In genomic region chr1:202034149-202034682, GRCh38 we compare ENCODE assay signal across 12 cellular contexts. TPM values are rescaled to one million over a fixed set of nuclear protein-coding genes. Genes with fewer than 3 reads are reported as not detected.
DNase-seq lines count a peak whose midpoint lies in the region; ATAC-seq and TF ChIP-seq lines count a peak whose summit lies in the region.
"Had no signal": no experiment of that assay in that cellular context is flagged by ENCODE, and none has a peak within 500 bp of the region (broad histone marks: within the 10 kb centered on the region; RNA-seq: fewer than 3 reads in every experiment).

No MANE protein-coding gene starts in this region.

- TF ChIP-seq POLR2A in tibial nerve (IDR thresholded peaks at IDR 0.05) (no peak), lower leg skin (IDR thresholded peaks at IDR 0.05) (no peak)

- no peak overlapping the region for H3K4me3 ChIP-seq in KMS-11 (IDR thresholded peaks at IDR 0.05; ENCODE audit: insufficient read depth, low read depth, low read length)
- peak overlapping the region; percentile 9 to 24 for H3K4me3 ChIP-seq in duodenal mucosa (ENCODE audit: low read depth in 1 of 2, low read length in 2 of 2)
- peak overlapping the region; percentile 40 to 60 for H3K4me3 ChIP-seq in mucosa of rectum (ENCODE audit: low read length in 2 of 2)
- H3K4me3 ChIP-seq in tibial nerve = no peak overlapping the region
- H3K4me3 ChIP-seq in lower leg skin (ENCODE audit: low read depth, poor library complexity, severe bottlenecking) = no peak overlapping the region
- H3K4me3 ChIP-seq: left ventricle myocardium inferior, SJCRH30 had no signal

- no peaks in the 10 kb centered on the region for H3K9me3 ChIP-seq in duodenal mucosa (ENCODE audit: control insufficient read depth in 1 of 2, low read length in 2 of 2)
- H3K9me3 ChIP-seq in mucosa of rectum (ENCODE audit: control insufficient read depth in 2 of 2, low read length in 2 of 2) = no peaks in the 10 kb centered on the region
- H3K9me3 ChIP-seq in tibial nerve = no peaks in the 10 kb centered on the region
- H3K9me3 ChIP-seq: left ventricle myocardium inferior, SJCRH30 had no signal

- DNase-seq in tibial nerve (ENCODE audit: low spot score in 2 of 2) (no peak), lower leg skin (ENCODE audit: low spot score in 2 of 2) (no peak), KG1 (lab: John Stamatoyannopoulos, UW) (no peak)
- DNase-seq: Karpas-422; stimulated activated naive CD4-positive, alpha-beta T cell treated with Interleukin-2 at 50 U/mL for 16 hours had no signal

- H3K4me1 ChIP-seq in KMS-11 (ENCODE audit: low read depth, poor library complexity, severe bottlenecking) (peaks cover 94% of the 10 kb centered on the region), duodenal mucosa (ENCODE audit: control insufficient read depth in 1 of 2, insufficient read depth in 2 of 2, low read length in 2 of 2) (peaks cover 5 to 27% of the 10 kb centered on the region in 2 donors), mucosa of rectum (ENCODE audit: control insufficient read depth in 2 of 2, insufficient read depth in 2 of 2, low read length in 2 of 2) (peaks cover 4 to 25% of the 10 kb centered on the region in 2 donors), tibial nerve (peaks cover 0 to 19% (median 10%) of the 10 kb centered on the region in 4 donors)

- no peak for TF ChIP-seq EP300 in tibial nerve (IDR thresholded peaks at IDR 0.05)

- H3K27me3 ChIP-seq in KMS-11 (ENCODE audit: insufficient read depth, low read depth) = no peaks in the 10 kb centered on the region
- H3K27me3 ChIP-seq in duodenal mucosa (ENCODE audit: control insufficient read depth in 1 of 2, insufficient read depth in 2 of 2, low read length in 2 of 2) = no peaks in the 10 kb centered on the region
- no peaks in the 10 kb centered on the region for H3K27me3 ChIP-seq in mucosa of rectum (ENCODE audit: control insufficient read depth in 2 of 2, insufficient read depth in 2 of 2, low read length in 2 of 2)
- H3K27me3 ChIP-seq in tibial nerve = no peaks in the 10 kb centered on the region
- H3K27me3 ChIP-seq: SJCRH30 had no signal

- H4K20me1 ChIP-seq in KMS-11 (ENCODE audit: insufficient read depth) = no peaks in the 10 kb centered on the region

- H3K27ac ChIP-seq in KMS-11 (peak overlapping the region; percentile 57), duodenal mucosa (ENCODE audit: low read depth, low read length) (peak overlapping the region; percentile 89), mucosa of rectum (ENCODE audit: low read depth in 2 of 2, low read length in 2 of 2) (peak overlapping the region; percentile 93 to 96), tibial nerve (peak overlapping the region in 3 of 4 donors; percentile 77 to 79 (median 78))
- H3K27ac ChIP-seq: left ventricle myocardium inferior, SJCRH30 had no signal

- ATAC-seq in HG03521 (IDR thresholded peaks at IDR 0.05; ENCODE audit: unreplicated experiment) = no peak
- ATAC-seq in GM21360 (IDR thresholded peaks at IDR 0.05; ENCODE audit: unreplicated experiment) = no peak

- no peak for TF ChIP-seq CTCF in KMS-11 (conservative IDR thresholded peaks at IDR 0.05; ENCODE audit: low read depth, low read length)
- no peak for TF ChIP-seq CTCF in tibial nerve (IDR thresholded peaks at IDR 0.05)
- no peak for TF ChIP-seq CTCF in lower leg skin (IDR thresholded peaks at IDR 0.05)

- peak overlapping the region; percentile 51; the same call in 1 of the 2 replicates for H2AFZ ChIP-seq in KMS-11 (ENCODE audit: low read depth)

- intact Hi-C loops in lower leg skin (cut with DNase I; ENCODE audit: low total_unique reads) = no loop called here

- peak overlapping the region; percentile 65 for H3K4me2 ChIP-seq in KMS-11

- H3K36me3 ChIP-seq in KMS-11 (ENCODE audit: insufficient read depth) (no peaks in the 10 kb centered on the region), duodenal mucosa (ENCODE audit: control insufficient read depth in 1 of 2, insufficient read depth in 2 of 2, low read length in 2 of 2) (no peaks in the 10 kb centered on the region), mucosa of rectum (ENCODE audit: control insufficient read depth in 2 of 2, insufficient read depth in 2 of 2, low read length in 2 of 2) (no peaks in the 10 kb centered on the region), tibial nerve (no peaks in the 10 kb centered on the region)
- H3K36me3 ChIP-seq: left ventricle myocardium inferior, SJCRH30 had no signal

- H3K79me2 ChIP-seq in KMS-11 (ENCODE audit: insufficient read depth, low read depth) = no peaks in the 10 kb centered on the region

- WGBS in tibial nerve, 2 donors = 74 to 80% methylated on average over 7 of the region's 7 CpGs
- WGBS in lower leg skin, 2 donors = 72 to 77% methylated on average over 7 of the region's 7 CpGs

- H3K9ac ChIP-seq in KMS-11 = peak overlapping the region; percentile 49; the same call in 1 of the 2 replicates
- H3K9ac ChIP-seq in duodenal mucosa (ENCODE audit: low read depth in 1 of 2, low read length in 2 of 2) = peak overlapping the region; percentile 77 to 93
- H3K9ac ChIP-seq in mucosa of rectum (ENCODE audit: low read depth in 1 of 2, low read length in 2 of 2) = peak overlapping the region; percentile 87 to 88

RNA-seq across cellular contexts. Expression of gene ELF3, which starts 23.8 kb away (rescaled TPM):
- total RNA-seq in tibial nerve (1 to 10 TPM in 1 of 4 donors, under 1 TPM in 1, not detected in 2; under 0.01 to 1.2 TPM), lower leg skin (10 to 100 TPM in 3 of 4 donors, 1 to 10 TPM in 1; 9.8 to 36.4 (median 31.2) TPM)

RNA-seq across cellular contexts. Expression of gene RNPEP, which starts 51.8 kb away (rescaled TPM):
- 100 to 1,000 TPM; 107 to 168 (median 135) TPM for total RNA-seq in tibial nerve
- 100 to 1,000 TPM in 1 of 4 donors, 10 to 100 TPM in 3; 46.2 to 111 (median 85.3) TPM for total RNA-seq in lower leg skin

Comparison
In these comparisons a context has a peak if more than half of its experiments do, and no peak if none do; other contexts are left out.
1. H3K4me3 ChIP-seq: peak in duodenal mucosa (2 of 2) and mucosa of rectum (2 of 2); none in KMS-11 (single experiment), tibial nerve (0 of 4) and lower leg skin (single experiment).
2. RNA of gene ELF3, which starts 23.8 kb away (total RNA-seq): 9.8 to 36.4 TPM in lower leg skin; under 0.01 to 1.2 TPM in tibial nerve; every median in the first group is over 4 times any median in the second.
3. Peak in every context shown above with its lines, with median percentiles within 50 percentile points of each other: H3K27ac ChIP-seq and H3K9ac ChIP-seq.